19 cellular contexts compared by ENCODE assay signal in the genomic region with DNA sequence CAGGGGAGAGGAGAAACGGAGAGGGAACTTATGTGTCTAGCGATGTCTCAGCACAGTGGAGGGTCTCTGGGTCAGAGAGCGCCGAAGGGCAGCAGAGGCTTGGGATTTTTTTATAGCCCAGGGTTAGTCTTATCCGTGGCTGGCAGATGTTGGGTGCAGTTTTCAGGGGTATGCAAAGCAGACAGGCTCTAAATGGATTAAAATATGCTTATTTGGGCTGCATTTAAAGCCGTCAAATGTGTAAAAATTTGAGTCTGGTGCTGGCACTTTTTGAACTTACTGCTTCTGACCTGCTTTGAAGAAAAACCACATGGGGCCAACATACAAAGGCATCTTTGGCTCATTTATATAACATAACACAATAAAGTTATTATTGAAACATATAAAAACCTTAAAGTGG.
DNase-seq lines count a peak whose midpoint lies in the region; ATAC-seq and TF ChIP-seq lines count a peak whose summit lies in the region.
"Had no signal": no experiment of that assay in that cellular context is flagged by ENCODE, and none has a peak within 500 bp of the region (broad histone marks: within the 10 kb centered on the region; RNA-seq: fewer than 3 reads in every experiment).

No MANE protein-coding gene starts in this region.

- H3K4me1 ChIP-seq in right lobe of liver, result peaks cover 0 to 33% (median 10%) of the 10 kb centered on the region in 4 donors
- H3K4me1 ChIP-seq in thoracic aorta (ENCODE audit: control insufficient read depth in 1 of 2, low read depth in 2 of 2), result peaks cover 24 to 69% of the 10 kb centered on the region in 2 donors
- H3K4me1 ChIP-seq in neural progenitor cell, result no peaks in the 10 kb centered on the region
- no peaks in the 10 kb centered on the region for H3K4me1 ChIP-seq in spleen
- H3K4me1 ChIP-seq: HAP-1 had no signal

- no peak overlapping the region for H3K4me3 ChIP-seq in right lobe of liver
- no peak overlapping the region for H3K4me3 ChIP-seq in thoracic aorta
- no peak overlapping the region for H3K4me3 ChIP-seq in neural progenitor cell
- no peak overlapping the region for H3K4me3 ChIP-seq in spleen
- H3K4me3 ChIP-seq: HAP-1 had no signal

- H3K27ac ChIP-seq in RWPE1, result peak overlapping the region; percentile 99
- peak overlapping the region; percentile 85 to 93 (median 86) for H3K27ac ChIP-seq in right lobe of liver
- peak overlapping the region; percentile 83 to 94 for H3K27ac ChIP-seq in thoracic aorta
- H3K27ac ChIP-seq in neural progenitor cell, result no peak overlapping the region
- H3K27ac ChIP-seq in spleen, result no peak overlapping the region

- no peak for ATAC-seq in activated naive CD8-positive, alpha-beta T cell treated with anti-CD3 and anti-CD28 coated beads, Interleukin-2, amount 50 U/mL, for 24 hours
- no peak for ATAC-seq in right lobe of liver
- no peak for ATAC-seq in thoracic aorta (ENCODE audit: insufficient number of reproducible peaks, low FRiP score, low read depth)
- ATAC-seq: CD8-positive, alpha-beta T cell; Right ventricle myocardium inferior had no signal

- no peaks in the 10 kb centered on the region for H3F3A ChIP-seq in neural progenitor cell (ENCODE audit: low read depth)

- TF ChIP-seq POLR2A in right lobe of liver (IDR thresholded peaks at IDR 0.05) (no peak), erythroblast (IDR thresholded peaks at IDR 0.05; ENCODE audit: low read length) (no peak), spleen (IDR thresholded peaks at IDR 0.05) (no peak)

- H3K9me3 Mint-ChIP-seq in activated naive CD8-positive, alpha-beta T cell treated with anti-CD3 and anti-CD28 coated beads for 36 hours, result no peaks in the 10 kb centered on the region
- no peaks in the 10 kb centered on the region for H3K9me3 Mint-ChIP-seq in activated naive CD8-positive, alpha-beta T cell treated with anti-CD3 and anti-CD28 coated beads, Interleukin-2, amount 50 U/mL, for 24 hours
- no peaks in the 10 kb centered on the region for H3K9me3 Mint-ChIP-seq in neural progenitor cell
- H3K9me3 Mint-ChIP-seq: CD8-positive, alpha-beta T cell had no signal

- H3K27ac Mint-ChIP-seq in activated naive CD8-positive, alpha-beta T cell treated with anti-CD3 and anti-CD28 coated beads for 36 hours, result peak overlapping the region; percentile 34
- no peak overlapping the region for H3K27ac Mint-ChIP-seq in activated naive CD8-positive, alpha-beta T cell treated with anti-CD3 and anti-CD28 coated beads, Interleukin-2, amount 50 U/mL, for 24 hours
- H3K27ac Mint-ChIP-seq in neural progenitor cell, result no peak overlapping the region
- H3K27ac Mint-ChIP-seq: CD8-positive, alpha-beta T cell had no signal

- no peak for DNase-seq in activated naive CD8-positive, alpha-beta T cell treated with anti-CD3 and anti-CD28 coated beads for 36 hours
- DNase-seq in activated naive CD8-positive, alpha-beta T cell treated with anti-CD3 and anti-CD28 coated beads, Interleukin-2, amount 50 U/mL, for 24 hours, result no peak
- DNase-seq in RWPE1 (ENCODE audit: low spot score) (no peak), right lobe of liver (no peak), thoracic aorta (ENCODE audit: low spot score) (no peak), neural progenitor cell (ENCODE audit: low spot score) (no peak), erythroblast (lab: John Stamatoyannopoulos, UW) (no peak), spleen (no peak)
- DNase-seq: 8988T; CD8-positive, alpha-beta T cell; DMS79; IMR-90; Kasumi-1; NCI-H1417; NCI-H1930; NCI-H2171; NCI-H446 treated with DMSO at 0.1 percent for 48 hours had no signal

- H3K27me3 Mint-ChIP-seq in activated naive CD8-positive, alpha-beta T cell treated with anti-CD3 and anti-CD28 coated beads for 36 hours, result no peaks in the 10 kb centered on the region
- no peaks in the 10 kb centered on the region for H3K27me3 Mint-ChIP-seq in activated naive CD8-positive, alpha-beta T cell treated with anti-CD3 and anti-CD28 coated beads, Interleukin-2, amount 50 U/mL, for 24 hours
- H3K27me3 Mint-ChIP-seq in neural progenitor cell (ENCODE audit: insufficient read depth, low read depth), result no peaks in the 10 kb centered on the region

- 100% methylated on average over 3 of the region's 6 CpGs for WGBS in right lobe of liver (ENCODE audit: insufficient coverage, low coverage, low lambda C conversion rate, missing lambda C conversion rate)
- 77 to 91% (median 90%) methylated on average over 6 of the region's 6 CpGs for WGBS in spleen, 5 donors

- no peaks in the 10 kb centered on the region for H4K20me1 ChIP-seq in neural progenitor cell (ENCODE audit: low read depth)

- CTCF ChIA-PET in RWPE1 (lab: Yijun Ruan, JAX), result no interaction called here

- H3K4me1 Mint-ChIP-seq in activated naive CD8-positive, alpha-beta T cell treated with anti-CD3 and anti-CD28 coated beads for 36 hours, result no peaks in the 10 kb centered on the region
- H3K4me1 Mint-ChIP-seq in activated naive CD8-positive, alpha-beta T cell treated with anti-CD3 and anti-CD28 coated beads, Interleukin-2, amount 50 U/mL, for 24 hours, result no peaks in the 10 kb centered on the region
- H3K4me1 Mint-ChIP-seq in neural progenitor cell, result no peaks in the 10 kb centered on the region

- peaks cover 6% of the 10 kb centered on the region for H3K36me3 Mint-ChIP-seq in activated naive CD8-positive, alpha-beta T cell treated with anti-CD3 and anti-CD28 coated beads for 36 hours
- peaks cover 4% of the 10 kb centered on the region for H3K36me3 Mint-ChIP-seq in activated naive CD8-positive, alpha-beta T cell treated with anti-CD3 and anti-CD28 coated beads, Interleukin-2, amount 50 U/mL, for 24 hours (ENCODE audit: low read depth)
- H3K36me3 Mint-ChIP-seq in neural progenitor cell, result peaks cover 9% of the 10 kb centered on the region

- no peaks in the 10 kb centered on the region for H3K79me2 ChIP-seq in neural progenitor cell (ENCODE audit: low read depth)

- no peak overlapping the region for H2AFZ ChIP-seq in neural progenitor cell (replicated peaks)

- TF ChIP-seq CTCF in RWPE1 (conservative IDR thresholded peaks at IDR 0.05; ENCODE audit: low read depth), result no peak
- no peak for TF ChIP-seq CTCF in right lobe of liver (IDR thresholded peaks at IDR 0.05)
- TF ChIP-seq CTCF in thoracic aorta (IDR thresholded peaks at IDR 0.05), result no peak
- TF ChIP-seq CTCF in neural progenitor cell (IDR thresholded peaks at IDR 0.05), result no peak
- TF ChIP-seq CTCF in spleen (IDR thresholded peaks at IDR 0.05 in 8 of 11, conservative IDR thresholded peaks at IDR 0.05 in 3 of 11), result no peak

- POLR2A ChIA-PET in RWPE1 (lab: Yijun Ruan, JAX; ENCODE audit: low non-redundant PET), result no interaction called here

- H3K9me3 ChIP-seq in right lobe of liver (no peaks in the 10 kb centered on the region), thoracic aorta (no peaks in the 10 kb centered on the region), neural progenitor cell (ENCODE audit: low read depth) (no peaks in the 10 kb centered on the region), spleen (no peaks in the 10 kb centered on the region)
- H3K9me3 ChIP-seq: HAP-1 had no signal

- H3K4me2 ChIP-seq in neural progenitor cell, result no peak overlapping the region

- intact Hi-C loops in right lobe of liver (cut with DNase I), result no loop called here
- intact Hi-C loops in spleen (cut with DNase I; ENCODE audit: low total_unique reads), result no loop called here

- H3K9ac ChIP-seq in neural progenitor cell, result no peak overlapping the region

- H3K27me3 ChIP-seq in right lobe of liver (no peaks in the 10 kb centered on the region), thoracic aorta (replicated peaks; ENCODE audit: insufficient read depth) (no peaks in the 10 kb centered on the region), neural progenitor cell (no peaks in the 10 kb centered on the region), spleen (replicated peaks in 1 of 7) (no peaks in the 10 kb centered on the region)

- H3K36me3 ChIP-seq in right lobe of liver, result peaks cover 0 to 16% (median 5%) of the 10 kb centered on the region in 4 donors
- H3K36me3 ChIP-seq in thoracic aorta, result no peaks in the 10 kb centered on the region
- peaks cover 7% of the 10 kb centered on the region for H3K36me3 ChIP-seq in neural progenitor cell
- H3K36me3 ChIP-seq in spleen, result peaks cover 0 to 97% (median 29%) of the 10 kb centered on the region in 6 donors
- H3K36me3 ChIP-seq: HAP-1 had no signal

- no peak overlapping the region for H3K4me3 Mint-ChIP-seq in activated naive CD8-positive, alpha-beta T cell treated with anti-CD3 and anti-CD28 coated beads for 36 hours
- H3K4me3 Mint-ChIP-seq in activated naive CD8-positive, alpha-beta T cell treated with anti-CD3 and anti-CD28 coated beads, Interleukin-2, amount 50 U/mL, for 24 hours, result no peak overlapping the region
- H3K4me3 Mint-ChIP-seq in neural progenitor cell, result no peak overlapping the region
- H3K4me3 Mint-ChIP-seq: CD8-positive, alpha-beta T cell had no signal

Comparison
In these comparisons a context has a peak if more than half of its experiments do, and no peak if none do; other contexts are left out.
1. H3K27ac ChIP-seq: peak in RWPE1 (single experiment), right lobe of liver (3 of 3) and thoracic aorta (2 of 2); none in neural progenitor cell (single experiment) and spleen (0 of 8).